ENCODE assay signal across 3 cellular contexts in genomic region chr17:17190188-17190587, GRCh38.
TF ChIP-seq lines count a peak whose summit lies in the region.

No MANE protein-coding gene starts in this region.

TF ChIP-seq in SK-N-SH, 30 proteins besides CTCF, POLR2A, EP300 and RAD21:
- TF ChIP-seq RCOR1 (IDR thresholded peaks at IDR 0.05; ENCODE audit: low read length): no peak
- TF ChIP-seq, protein P1, sequence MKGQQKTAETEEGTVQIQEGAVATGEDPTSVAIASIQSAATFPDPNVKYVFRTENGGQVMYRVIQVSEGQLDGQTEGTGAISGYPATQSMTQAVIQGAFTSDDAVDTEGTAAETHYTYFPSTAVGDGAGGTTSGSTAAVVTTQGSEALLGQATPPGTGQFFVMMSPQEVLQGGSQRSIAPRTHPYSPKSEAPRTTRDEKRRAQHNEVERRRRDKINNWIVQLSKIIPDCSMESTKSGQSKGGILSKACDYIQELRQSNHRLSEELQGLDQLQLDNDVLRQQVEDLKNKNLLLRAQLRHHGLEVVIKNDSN (IDR thresholded peaks at IDR 0.05; ENCODE audit: borderline replicate concordance, low read depth): no peak
- no peak for TF ChIP-seq CHD2 (IDR thresholded peaks at IDR 0.05; ENCODE audit: low read length, partially characterized antibody)
- TF ChIP-seq JUND (IDR thresholded peaks at IDR 0.05): no peak
- no peak for TF ChIP-seq SMC3 (IDR thresholded peaks at IDR 0.05; ENCODE audit: low read depth, low read length)

TF ChIP-seq in SK-N-SH treated with all-trans-retinoic acid at 6 μM for 48 hours, 23 proteins besides CTCF, POLR2A, EP300 and RAD21:
- TF ChIP-seq ISL1 (CRISPR knock-in tag; IDR thresholded peaks at IDR 0.05) (no peak), ZNF70 (CRISPR knock-in tag; IDR thresholded peaks at IDR 0.05) (no peak), SNAI2 (CRISPR knock-in tag; IDR thresholded peaks at IDR 0.05) (no peak), RARB (CRISPR knock-in tag; IDR thresholded peaks at IDR 0.05) (no peak), CSDC2 (CRISPR knock-in tag; IDR thresholded peaks at IDR 0.05) (no peak), CREB5 (CRISPR knock-in tag; IDR thresholded peaks at IDR 0.05; ENCODE audit: low read depth) (no peak), TCF4 (CRISPR knock-in tag; IDR thresholded peaks at IDR 0.05; ENCODE audit: borderline replicate concordance) (no peak), TOX (CRISPR knock-in tag; IDR thresholded peaks at IDR 0.05; ENCODE audit: borderline replicate concordance) (no peak), CSRNP3 (CRISPR knock-in tag; IDR thresholded peaks at IDR 0.05) (no peak), GLIS3 (CRISPR knock-in tag; IDR thresholded peaks at IDR 0.05) (no peak), OSR1 (CRISPR knock-in tag; IDR thresholded peaks at IDR 0.05) (no peak), ZNF8 (CRISPR knock-in tag; IDR thresholded peaks at IDR 0.05) (no peak), POU6F1 (CRISPR knock-in tag; IDR thresholded peaks at IDR 0.05; ENCODE audit: borderline replicate concordance, low read depth) (no peak), ESRRG (CRISPR knock-in tag; IDR thresholded peaks at IDR 0.05) (no peak), PATZ1 (CRISPR knock-in tag; IDR thresholded peaks at IDR 0.05; ENCODE audit: borderline replicate concordance) (no peak), ZNF565 (CRISPR knock-in tag; conservative IDR thresholded peaks at IDR 0.05; ENCODE audit: low read depth) (no peak), BACH2 (CRISPR knock-in tag; IDR thresholded peaks at IDR 0.05; ENCODE audit: borderline replicate concordance) (no peak), ZC3H10 (CRISPR knock-in tag; IDR thresholded peaks at IDR 0.05) (no peak), ZFP3 (CRISPR knock-in tag; IDR thresholded peaks at IDR 0.05) (no peak)

TF ChIP-seq in endothelial cell of umbilical vein, 7 proteins besides CTCF, POLR2A, EP300 and RAD21:
- no peak for TF ChIP-seq GATA2 (IDR thresholded peaks at IDR 0.05; ENCODE audit: insufficient read depth, insufficient read length, low read depth, low read length)
- no peak for TF ChIP-seq JUN (IDR thresholded peaks at IDR 0.05; ENCODE audit: borderline replicate concordance, insufficient read depth, insufficient read length, low read depth)
- TF ChIP-seq POLR2AphosphoS5 (IDR thresholded peaks at IDR 0.05; ENCODE audit: insufficient read depth, low read depth, low read length): no peak
- TF ChIP-seq, protein P2, sequence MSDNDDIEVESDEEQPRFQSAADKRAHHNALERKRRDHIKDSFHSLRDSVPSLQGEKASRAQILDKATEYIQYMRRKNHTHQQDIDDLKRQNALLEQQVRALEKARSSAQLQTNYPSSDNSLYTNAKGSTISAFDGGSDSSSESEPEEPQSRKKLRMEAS (IDR thresholded peaks at IDR 0.05; ENCODE audit: insufficient read depth, insufficient read length): no peak
- TF ChIP-seq FOS (IDR thresholded peaks at IDR 0.05; ENCODE audit: borderline replicate concordance, insufficient read depth, low read length): no peak
- TF ChIP-seq MYC (IDR thresholded peaks at IDR 0.05; ENCODE audit: low read depth, low read length): no peak
- no peak for TF ChIP-seq EZH2 (IDR thresholded peaks at IDR 0.05; ENCODE audit: borderline replicate concordance, low read depth, low read length, severe bottlenecking)
TF ChIP-seq in endothelial cell of umbilical vein: peak in this region for 0.
